Comparison of ENCODE assay signal across 2 cellular contexts in genomic region chr15:84108725-84109124, GRCh38.
TF ChIP-seq lines count a peak whose summit lies in the region.

No MANE protein-coding gene starts in this region.

TF ChIP-seq in A549, 52 proteins besides CTCF, POLR2A, EP300 and RAD21 (continued from another document):
- TF ChIP-seq REST (IDR thresholded peaks at IDR 0.05) (no peak), HOXB5 (CRISPR knock-in tag; IDR thresholded peaks at IDR 0.05) (no peak), BCL3 (IDR thresholded peaks at IDR 0.05) (no peak)

TF ChIP-seq in SK-N-SH treated with all-trans-retinoic acid at 6 μM for 48 hours, 23 proteins besides CTCF, POLR2A, EP300 and RAD21 (continued from another document):
- TF ChIP-seq PATZ1 (CRISPR knock-in tag; IDR thresholded peaks at IDR 0.05; ENCODE audit: borderline replicate concordance) (no peak), ZNF70 (CRISPR knock-in tag; IDR thresholded peaks at IDR 0.05) (no peak), TSHZ2 (CRISPR knock-in tag; IDR thresholded peaks at IDR 0.05) (no peak), TOX (CRISPR knock-in tag; IDR thresholded peaks at IDR 0.05; ENCODE audit: borderline replicate concordance) (no peak), ZFP30 (CRISPR knock-in tag; IDR thresholded peaks at IDR 0.05) (no peak), CREB5 (CRISPR knock-in tag; IDR thresholded peaks at IDR 0.05; ENCODE audit: low read depth) (no peak)
TF ChIP-seq in SK-N-SH treated with all-trans-retinoic acid at 6 μM for 48 hours: peak in this region for 0.
